In the genomic region with DNA sequence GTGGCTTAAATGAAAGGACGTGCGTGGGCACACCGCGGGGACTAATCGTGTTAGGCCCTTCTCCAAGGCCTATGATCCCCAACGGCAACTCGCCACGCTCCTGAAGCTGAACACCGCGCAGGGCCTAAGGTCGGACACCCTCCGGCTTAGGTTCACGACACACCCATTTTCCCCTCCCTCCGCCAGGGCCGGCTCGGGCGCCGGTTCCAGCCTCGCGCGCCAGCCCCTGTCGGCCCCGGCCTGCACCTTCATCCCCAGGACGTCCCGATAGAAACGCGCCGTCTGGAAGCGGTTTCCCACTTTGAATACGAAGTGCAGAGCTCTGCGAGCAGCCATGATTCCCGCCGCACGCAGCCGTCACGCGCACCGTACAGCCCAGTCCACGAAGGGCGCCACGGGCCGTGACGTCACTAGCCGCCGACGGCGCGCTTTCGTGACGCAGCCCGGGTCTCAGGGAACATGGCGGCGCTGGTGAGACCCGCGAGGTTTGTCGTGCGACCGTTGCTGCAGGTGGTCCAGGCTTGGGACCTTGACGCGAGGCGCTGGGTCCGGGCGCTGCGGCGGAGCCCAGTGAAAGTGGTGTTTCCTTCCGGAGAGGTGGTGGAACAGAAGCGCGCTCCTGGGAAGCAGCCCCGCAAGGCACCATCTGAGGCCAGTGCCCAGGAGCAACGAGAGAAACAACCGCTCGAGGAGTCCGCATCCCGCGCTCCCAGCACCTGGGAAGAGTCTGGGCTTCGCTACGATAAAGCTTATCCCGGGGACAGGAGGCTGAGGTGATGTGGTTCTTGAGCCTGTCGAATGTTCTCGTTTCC, we compare ENCODE assay signal across 1 cellular context.
TF ChIP-seq lines count a peak whose summit lies in the region.

A gene with protein sequence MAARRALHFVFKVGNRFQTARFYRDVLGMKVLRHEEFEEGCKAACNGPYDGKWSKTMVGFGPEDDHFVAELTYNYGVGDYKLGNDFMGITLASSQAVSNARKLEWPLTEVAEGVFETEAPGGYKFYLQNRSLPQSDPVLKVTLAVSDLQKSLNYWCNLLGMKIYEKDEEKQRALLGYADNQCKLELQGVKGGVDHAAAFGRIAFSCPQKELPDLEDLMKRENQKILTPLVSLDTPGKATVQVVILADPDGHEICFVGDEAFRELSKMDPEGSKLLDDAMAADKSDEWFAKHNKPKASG (minus strand): TSS at position 361 of the 812 bp plus-strand sequence. CDS start 25 bp downstream, at position 336.
A gene with protein sequence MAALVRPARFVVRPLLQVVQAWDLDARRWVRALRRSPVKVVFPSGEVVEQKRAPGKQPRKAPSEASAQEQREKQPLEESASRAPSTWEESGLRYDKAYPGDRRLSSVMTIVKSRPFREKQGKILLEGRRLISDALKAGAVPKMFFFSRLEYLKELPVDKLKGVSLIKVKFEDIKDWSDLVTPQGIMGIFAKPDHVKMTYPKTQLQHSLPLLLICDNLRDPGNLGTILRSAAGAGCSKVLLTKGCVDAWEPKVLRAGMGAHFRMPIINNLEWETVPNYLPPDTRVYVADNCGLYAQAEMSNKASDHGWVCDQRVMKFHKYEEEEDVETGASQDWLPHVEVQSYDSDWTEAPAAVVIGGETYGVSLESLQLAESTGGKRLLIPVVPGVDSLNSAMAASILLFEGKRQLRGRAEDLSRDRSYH (plus strand): TSS at position 434 of the 812 bp plus-strand sequence. CDS start 26 bp downstream, at position 460.

TF ChIP-seq in HepG2, 621 proteins besides CTCF, POLR2A, EP300 and RAD21 (continued from another document and continues in another):
- TF ChIP-seq, protein P1, sequence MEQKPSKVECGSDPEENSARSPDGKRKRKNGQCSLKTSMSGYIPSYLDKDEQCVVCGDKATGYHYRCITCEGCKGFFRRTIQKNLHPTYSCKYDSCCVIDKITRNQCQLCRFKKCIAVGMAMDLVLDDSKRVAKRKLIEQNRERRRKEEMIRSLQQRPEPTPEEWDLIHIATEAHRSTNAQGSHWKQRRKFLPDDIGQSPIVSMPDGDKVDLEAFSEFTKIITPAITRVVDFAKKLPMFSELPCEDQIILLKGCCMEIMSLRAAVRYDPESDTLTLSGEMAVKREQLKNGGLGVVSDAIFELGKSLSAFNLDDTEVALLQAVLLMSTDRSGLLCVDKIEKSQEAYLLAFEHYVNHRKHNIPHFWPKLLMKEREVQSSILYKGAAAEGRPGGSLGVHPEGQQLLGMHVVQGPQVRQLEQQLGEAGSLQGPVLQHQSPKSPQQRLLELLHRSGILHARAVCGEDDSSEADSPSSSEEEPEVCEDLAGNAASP (CRISPR knock-in tag; IDR thresholded peaks at IDR 0.05; ENCODE audit: borderline replicate concordance), result peak; percentile 74
- TF ChIP-seq MTF2 (CRISPR knock-in tag; IDR thresholded peaks at IDR 0.05; ENCODE audit: borderline replicate concordance), result 0 out of 2 replicates have a peak, but pooled peaks have one; percentile 33
- no peak for TF ChIP-seq POLR2AphosphoS2 (IDR thresholded peaks at IDR 0.05; ENCODE audit: low read depth, low read length)
- no peak for TF ChIP-seq SRSF4 (IDR thresholded peaks at IDR 0.05; ENCODE audit: low read depth, low read length, poor library complexity, severe bottlenecking)
- TF ChIP-seq, protein P2, sequence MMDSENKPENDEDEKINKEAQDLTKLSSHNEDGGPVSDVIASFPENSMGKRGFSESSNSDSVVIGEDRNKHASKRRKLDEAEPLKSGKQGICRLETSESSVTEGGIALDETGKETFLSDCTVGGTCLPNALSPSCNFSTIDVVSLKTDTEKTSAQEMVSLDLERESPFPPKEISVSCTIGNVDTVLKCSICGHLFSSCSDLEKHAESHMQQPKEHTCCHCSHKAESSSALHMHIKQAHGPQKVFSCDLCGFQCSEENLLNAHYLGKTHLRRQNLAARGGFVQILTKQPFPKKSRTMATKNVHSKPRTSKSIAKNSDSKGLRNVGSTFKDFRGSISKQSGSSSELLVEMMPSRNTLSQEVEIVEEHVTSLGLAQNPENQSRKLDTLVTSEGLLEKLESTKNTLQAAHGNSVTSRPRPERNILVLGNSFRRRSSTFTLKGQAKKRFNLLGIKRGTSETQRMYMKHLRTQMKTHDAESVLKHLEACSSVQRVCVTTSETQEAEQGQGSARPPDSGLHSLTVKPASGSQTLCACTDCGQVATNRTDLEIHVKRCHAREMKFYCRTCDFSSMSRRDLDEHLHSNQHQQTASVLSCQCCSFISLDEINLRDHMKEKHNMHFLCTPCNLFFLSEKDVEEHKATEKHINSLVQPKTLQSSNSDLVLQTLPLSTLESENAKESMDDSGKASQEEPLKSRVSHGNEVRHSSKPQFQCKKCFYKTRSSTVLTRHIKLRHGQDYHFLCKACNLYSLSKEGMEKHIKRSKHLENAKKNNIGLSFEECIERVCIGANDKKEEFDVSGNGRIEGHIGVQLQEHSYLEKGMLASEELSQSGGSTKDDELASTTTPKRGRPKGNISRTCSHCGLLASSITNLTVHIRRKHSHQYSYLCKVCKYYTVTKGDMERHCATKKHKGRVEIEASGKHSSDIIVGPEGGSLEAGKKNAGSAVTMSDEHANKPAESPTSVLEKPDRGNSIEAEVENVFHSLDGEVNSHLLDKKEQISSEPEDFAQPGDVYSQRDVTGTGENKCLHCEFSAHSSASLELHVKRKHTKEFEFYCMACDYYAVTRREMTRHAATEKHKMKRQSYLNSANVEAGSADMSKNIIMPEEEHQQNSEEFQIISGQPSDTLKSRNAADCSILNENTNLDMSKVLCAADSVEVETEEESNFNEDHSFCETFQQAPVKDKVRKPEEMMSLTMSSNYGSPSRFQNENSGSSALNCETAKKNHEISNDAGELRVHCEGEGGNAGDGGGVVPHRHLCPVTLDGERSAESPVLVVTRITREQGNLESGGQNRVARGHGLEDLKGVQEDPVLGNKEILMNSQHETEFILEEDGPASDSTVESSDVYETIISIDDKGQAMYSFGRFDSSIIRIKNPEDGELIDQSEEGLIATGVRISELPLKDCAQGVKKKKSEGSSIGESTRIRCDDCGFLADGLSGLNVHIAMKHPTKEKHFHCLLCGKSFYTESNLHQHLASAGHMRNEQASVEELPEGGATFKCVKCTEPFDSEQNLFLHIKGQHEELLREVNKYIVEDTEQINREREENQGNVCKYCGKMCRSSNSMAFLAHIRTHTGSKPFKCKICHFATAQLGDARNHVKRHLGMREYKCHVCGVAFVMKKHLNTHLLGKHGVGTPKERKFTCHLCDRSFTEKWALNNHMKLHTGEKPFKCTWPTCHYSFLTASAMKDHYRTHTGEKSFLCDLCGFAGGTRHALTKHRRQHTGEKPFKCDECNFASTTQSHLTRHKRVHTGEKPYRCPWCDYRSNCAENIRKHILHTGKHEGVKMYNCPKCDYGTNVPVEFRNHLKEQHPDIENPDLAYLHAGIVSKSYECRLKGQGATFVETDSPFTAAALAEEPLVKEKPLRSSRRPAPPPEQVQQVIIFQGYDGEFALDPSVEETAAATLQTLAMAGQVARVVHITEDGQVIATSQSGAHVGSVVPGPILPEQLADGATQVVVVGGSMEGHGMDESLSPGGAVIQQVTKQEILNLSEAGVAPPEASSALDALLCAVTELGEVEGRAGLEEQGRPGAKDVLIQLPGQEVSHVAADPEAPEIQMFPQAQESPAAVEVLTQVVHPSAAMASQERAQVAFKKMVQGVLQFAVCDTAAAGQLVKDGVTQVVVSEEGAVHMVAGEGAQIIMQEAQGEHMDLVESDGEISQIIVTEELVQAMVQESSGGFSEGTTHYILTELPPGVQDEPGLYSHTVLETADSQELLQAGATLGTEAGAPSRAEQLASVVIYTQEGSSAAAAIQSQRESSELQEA (CRISPR knock-in tag; IDR thresholded peaks at IDR 0.05; ENCODE audit: not compliant biosample characterization), result peak; percentile 80
- TF ChIP-seq, protein P3, sequence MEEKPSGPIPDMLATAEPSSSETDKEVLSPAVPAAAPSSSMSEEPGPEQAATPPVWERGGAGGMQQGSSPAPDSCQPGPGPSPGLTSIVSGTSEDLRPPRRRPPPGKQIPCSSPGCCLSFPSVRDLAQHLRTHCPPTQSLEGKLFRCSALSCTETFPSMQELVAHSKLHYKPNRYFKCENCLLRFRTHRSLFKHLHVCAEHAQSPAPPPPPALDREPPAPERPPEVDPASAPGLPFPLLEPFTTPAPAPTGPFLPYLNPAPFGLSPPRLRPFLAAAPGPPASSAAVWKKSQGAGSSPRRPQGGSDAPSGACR (CRISPR knock-in tag; IDR thresholded peaks at IDR 0.05), result peak; percentile 83; the same call in 1 of the 2 replicates
- no peak; the same call in 1 of the 2 replicates for TF ChIP-seq MEIS1 (CRISPR knock-in tag; IDR thresholded peaks at IDR 0.05; ENCODE audit: borderline replicate concordance)
- TF ChIP-seq, protein P4, sequence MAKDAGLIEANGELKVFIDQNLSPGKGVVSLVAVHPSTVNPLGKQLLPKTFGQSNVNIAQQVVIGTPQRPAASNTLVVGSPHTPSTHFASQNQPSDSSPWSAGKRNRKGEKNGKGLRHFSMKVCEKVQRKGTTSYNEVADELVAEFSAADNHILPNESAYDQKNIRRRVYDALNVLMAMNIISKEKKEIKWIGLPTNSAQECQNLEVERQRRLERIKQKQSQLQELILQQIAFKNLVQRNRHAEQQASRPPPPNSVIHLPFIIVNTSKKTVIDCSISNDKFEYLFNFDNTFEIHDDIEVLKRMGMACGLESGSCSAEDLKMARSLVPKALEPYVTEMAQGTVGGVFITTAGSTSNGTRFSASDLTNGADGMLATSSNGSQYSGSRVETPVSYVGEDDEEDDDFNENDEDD (CRISPR knock-in tag; IDR thresholded peaks at IDR 0.05; ENCODE audit: borderline replicate concordance), result peak; percentile 95
- peak; percentile 100 for TF ChIP-seq HOXA3 (CRISPR knock-in tag; IDR thresholded peaks at IDR 0.05)
- no peak for TF ChIP-seq HMG20A (CRISPR knock-in tag; IDR thresholded peaks at IDR 0.05; ENCODE audit: borderline replicate concordance)
- no peak for TF ChIP-seq SP1 (IDR thresholded peaks at IDR 0.05)
- peak; percentile 89 for TF ChIP-seq SP1 (CRISPR knock-in tag; IDR thresholded peaks at IDR 0.05)
- TF ChIP-seq NFKB2 (CRISPR knock-in tag; IDR thresholded peaks at IDR 0.05; ENCODE audit: borderline replicate concordance), result peak; percentile 84; the same call in 1 of the 2 replicates
- TF ChIP-seq ZNF138 (CRISPR knock-in tag; IDR thresholded peaks at IDR 0.05; ENCODE audit: low read depth), result peak; percentile 97; the same call in 1 of the 2 replicates
- TF ChIP-seq MXI1 (IDR thresholded peaks at IDR 0.05; ENCODE audit: borderline replicate concordance, low read depth, low read length), result peak; percentile 97
- peak; percentile 90; the same call in 1 of the 2 replicates for TF ChIP-seq ZNF724P (CRISPR knock-in tag; IDR thresholded peaks at IDR 0.05; ENCODE audit: borderline replicate concordance)
- peak; percentile 90 for TF ChIP-seq ZNF343 (CRISPR knock-in tag; IDR thresholded peaks at IDR 0.05)
- TF ChIP-seq ZNF558 (CRISPR knock-in tag; IDR thresholded peaks at IDR 0.05; ENCODE audit: borderline replicate concordance), result peak; percentile 48; the same call in 1 of the 2 replicates
- TF ChIP-seq, protein P5, sequence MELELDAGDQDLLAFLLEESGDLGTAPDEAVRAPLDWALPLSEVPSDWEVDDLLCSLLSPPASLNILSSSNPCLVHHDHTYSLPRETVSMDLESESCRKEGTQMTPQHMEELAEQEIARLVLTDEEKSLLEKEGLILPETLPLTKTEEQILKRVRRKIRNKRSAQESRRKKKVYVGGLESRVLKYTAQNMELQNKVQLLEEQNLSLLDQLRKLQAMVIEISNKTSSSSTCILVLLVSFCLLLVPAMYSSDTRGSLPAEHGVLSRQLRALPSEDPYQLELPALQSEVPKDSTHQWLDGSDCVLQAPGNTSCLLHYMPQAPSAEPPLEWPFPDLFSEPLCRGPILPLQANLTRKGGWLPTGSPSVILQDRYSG (CRISPR knock-in tag; IDR thresholded peaks at IDR 0.05), result no peak
- peak; percentile 100 for TF ChIP-seq CREB1 (IDR thresholded peaks at IDR 0.05)
- TF ChIP-seq CREB1 (CRISPR knock-in tag; IDR thresholded peaks at IDR 0.05), result peak; percentile 100
- peak; percentile 86 for TF ChIP-seq ZNF274 (CRISPR knock-in tag; IDR thresholded peaks at IDR 0.05)
- TF ChIP-seq RBM22 (optimal IDR thresholded peaks at IDR 0.05; ENCODE audit: low read length), result peak; percentile 11
- peak; percentile 84 for TF ChIP-seq DR1 (CRISPR knock-in tag; IDR thresholded peaks at IDR 0.05)
- TF ChIP-seq, protein P6, sequence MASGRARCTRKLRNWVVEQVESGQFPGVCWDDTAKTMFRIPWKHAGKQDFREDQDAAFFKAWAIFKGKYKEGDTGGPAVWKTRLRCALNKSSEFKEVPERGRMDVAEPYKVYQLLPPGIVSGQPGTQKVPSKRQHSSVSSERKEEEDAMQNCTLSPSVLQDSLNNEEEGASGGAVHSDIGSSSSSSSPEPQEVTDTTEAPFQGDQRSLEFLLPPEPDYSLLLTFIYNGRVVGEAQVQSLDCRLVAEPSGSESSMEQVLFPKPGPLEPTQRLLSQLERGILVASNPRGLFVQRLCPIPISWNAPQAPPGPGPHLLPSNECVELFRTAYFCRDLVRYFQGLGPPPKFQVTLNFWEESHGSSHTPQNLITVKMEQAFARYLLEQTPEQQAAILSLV (CRISPR knock-in tag; IDR thresholded peaks at IDR 0.05; ENCODE audit: borderline replicate concordance), result peak; percentile 93
- no peak for TF ChIP-seq HDAC6 (IDR thresholded peaks at IDR 0.05; ENCODE audit: low read depth, low read length)
- TF ChIP-seq ZNF564 (CRISPR knock-in tag; IDR thresholded peaks at IDR 0.05), result peak; percentile 80; the same call in 1 of the 2 replicates
- TF ChIP-seq, protein P7, sequence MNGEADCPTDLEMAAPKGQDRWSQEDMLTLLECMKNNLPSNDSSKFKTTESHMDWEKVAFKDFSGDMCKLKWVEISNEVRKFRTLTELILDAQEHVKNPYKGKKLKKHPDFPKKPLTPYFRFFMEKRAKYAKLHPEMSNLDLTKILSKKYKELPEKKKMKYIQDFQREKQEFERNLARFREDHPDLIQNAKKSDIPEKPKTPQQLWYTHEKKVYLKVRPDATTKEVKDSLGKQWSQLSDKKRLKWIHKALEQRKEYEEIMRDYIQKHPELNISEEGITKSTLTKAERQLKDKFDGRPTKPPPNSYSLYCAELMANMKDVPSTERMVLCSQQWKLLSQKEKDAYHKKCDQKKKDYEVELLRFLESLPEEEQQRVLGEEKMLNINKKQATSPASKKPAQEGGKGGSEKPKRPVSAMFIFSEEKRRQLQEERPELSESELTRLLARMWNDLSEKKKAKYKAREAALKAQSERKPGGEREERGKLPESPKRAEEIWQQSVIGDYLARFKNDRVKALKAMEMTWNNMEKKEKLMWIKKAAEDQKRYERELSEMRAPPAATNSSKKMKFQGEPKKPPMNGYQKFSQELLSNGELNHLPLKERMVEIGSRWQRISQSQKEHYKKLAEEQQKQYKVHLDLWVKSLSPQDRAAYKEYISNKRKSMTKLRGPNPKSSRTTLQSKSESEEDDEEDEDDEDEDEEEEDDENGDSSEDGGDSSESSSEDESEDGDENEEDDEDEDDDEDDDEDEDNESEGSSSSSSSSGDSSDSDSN (CRISPR knock-in tag; IDR thresholded peaks at IDR 0.05), result peak; percentile 76
- TF ChIP-seq ZFP41 (CRISPR knock-in tag; IDR thresholded peaks at IDR 0.05; ENCODE audit: borderline replicate concordance), result no peak
- TF ChIP-seq NBN (conservative IDR thresholded peaks at IDR 0.05), result no peak
- TF ChIP-seq ZFP82 (CRISPR knock-in tag; IDR thresholded peaks at IDR 0.05; ENCODE audit: borderline replicate concordance), result peak; percentile 66; the same call in 1 of the 2 replicates
- TF ChIP-seq, protein P8, sequence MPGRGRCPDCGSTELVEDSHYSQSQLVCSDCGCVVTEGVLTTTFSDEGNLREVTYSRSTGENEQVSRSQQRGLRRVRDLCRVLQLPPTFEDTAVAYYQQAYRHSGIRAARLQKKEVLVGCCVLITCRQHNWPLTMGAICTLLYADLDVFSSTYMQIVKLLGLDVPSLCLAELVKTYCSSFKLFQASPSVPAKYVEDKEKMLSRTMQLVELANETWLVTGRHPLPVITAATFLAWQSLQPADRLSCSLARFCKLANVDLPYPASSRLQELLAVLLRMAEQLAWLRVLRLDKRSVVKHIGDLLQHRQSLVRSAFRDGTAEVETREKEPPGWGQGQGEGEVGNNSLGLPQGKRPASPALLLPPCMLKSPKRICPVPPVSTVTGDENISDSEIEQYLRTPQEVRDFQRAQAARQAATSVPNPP (CRISPR knock-in tag; IDR thresholded peaks at IDR 0.05), result 0 out of 2 replicates have a peak, but pooled peaks have one; percentile 72
- TF ChIP-seq ESRRA (CRISPR knock-in tag; IDR thresholded peaks at IDR 0.05; ENCODE audit: low read depth), result no peak
- peak; percentile 80; the same call in 1 of the 2 replicates for TF ChIP-seq GLI4 (CRISPR knock-in tag; IDR thresholded peaks at IDR 0.05; ENCODE audit: borderline replicate concordance)
